ENCODE assay signal across 19 cellular contexts in genomic region chr4:94559351-94559806, GRCh38.
DNase-seq lines count a peak whose midpoint lies in the region; ATAC-seq, FAIRE-seq and TF ChIP-seq lines count a peak whose summit lies in the region.
"Had no signal": no experiment of that assay in that cellular context is flagged by ENCODE, and none has a peak within 500 bp of the region (broad histone marks: within the 10 kb centered on the region; RNA-seq: fewer than 3 reads in every experiment).

No MANE protein-coding gene starts in this region.

- no TSS peak for BruUV-seq in endothelial cell of umbilical vein (replicated peaks; lab: Mats Ljungman, UMichigan)

- no peak overlapping the region for H3K4me3 ChIP-seq in AG10803 (ENCODE audit: low read length)
- H3K4me3 ChIP-seq in endothelial cell of umbilical vein (replicated peaks in 1 of 3; ENCODE audit: insufficient read depth in 1 of 3, low read depth in 1 of 3, low read length in 3 of 3) = no peak overlapping the region
- no peak overlapping the region for H3K4me3 ChIP-seq in mucosa of descending colon
- H3K4me3 ChIP-seq in effector memory CD4-positive, alpha-beta T cell (ENCODE audit: insufficient read depth, low read depth, low read length, poor library complexity, severe bottlenecking) = no peak overlapping the region
- H3K4me3 ChIP-seq: colonic mucosa, thyroid gland had no signal

- H3K4me1 Mint-ChIP-seq in activated naive CD8-positive, alpha-beta T cell treated with anti-CD3 and anti-CD28 coated beads, Interleukin-2, amount 50 U/mL, for 24 hours = no peaks in the 10 kb centered on the region
- H3K4me1 Mint-ChIP-seq: activated naive CD4-positive, alpha-beta T cell treated with anti-CD3 and anti-CD28 coated beads, Interleukin-2, amount 50 U/mL, for 24 hours had no signal

- H3K9me1 ChIP-seq in endothelial cell of umbilical vein (replicated peaks; ENCODE audit: control insufficient read depth, extremely low read depth, insufficient read depth, low read length) = no peaks in the 10 kb centered on the region

- H3K36me3 Mint-ChIP-seq in activated naive CD8-positive, alpha-beta T cell treated with anti-CD3 and anti-CD28 coated beads, Interleukin-2, amount 50 U/mL, for 24 hours (ENCODE audit: low read depth) = no peaks in the 10 kb centered on the region

- no peaks in the 10 kb centered on the region for H3K36me3 ChIP-seq in endothelial cell of umbilical vein (ENCODE audit: control insufficient read depth in 2 of 2, extremely low read depth in 1 of 2, insufficient read depth in 2 of 2, low read length in 2 of 2)
- no peaks in the 10 kb centered on the region for H3K36me3 ChIP-seq in mucosa of descending colon (ENCODE audit: low read depth)
- H3K36me3 ChIP-seq in effector memory CD4-positive, alpha-beta T cell (ENCODE audit: control insufficient read depth, insufficient read depth, low read length) = no peaks in the 10 kb centered on the region
- H3K36me3 ChIP-seq: colonic mucosa, thyroid gland, WERI-Rb-1 had no signal

- no peak overlapping the region for H2AFZ ChIP-seq in endothelial cell of umbilical vein (ENCODE audit: low read depth, low read length)

- no peak for TF ChIP-seq POLR2A in endothelial cell of umbilical vein (IDR thresholded peaks at IDR 0.05; ENCODE audit: low read depth, low read length)

- no peak overlapping the region for H3K9ac ChIP-seq in endothelial cell of umbilical vein (replicated peaks; ENCODE audit: extremely low read depth, insufficient read depth, low read length)

- no peaks in the 10 kb centered on the region for H3K27me3 Mint-ChIP-seq in activated naive CD8-positive, alpha-beta T cell treated with anti-CD3 and anti-CD28 coated beads, Interleukin-2, amount 50 U/mL, for 24 hours
- H3K27me3 Mint-ChIP-seq: activated naive CD4-positive, alpha-beta T cell treated with anti-CD3 and anti-CD28 coated beads, Interleukin-2, amount 50 U/mL, for 24 hours had no signal

- H3K9me3 Mint-ChIP-seq in activated naive CD8-positive, alpha-beta T cell treated with anti-CD3 and anti-CD28 coated beads, Interleukin-2, amount 50 U/mL, for 24 hours = no peaks in the 10 kb centered on the region
- H3K9me3 Mint-ChIP-seq: activated naive CD4-positive, alpha-beta T cell treated with anti-CD3 and anti-CD28 coated beads, Interleukin-2, amount 50 U/mL, for 24 hours had no signal

- H3K27me3 ChIP-seq in endothelial cell of umbilical vein (ENCODE audit: control insufficient read depth in 2 of 2, insufficient read depth in 2 of 2, low read length in 2 of 2) = no peaks in the 10 kb centered on the region
- H3K27me3 ChIP-seq in effector memory CD4-positive, alpha-beta T cell (replicated peaks; ENCODE audit: control insufficient read depth, insufficient read depth, low read length, poor library complexity, severe bottlenecking) = no peaks in the 10 kb centered on the region
- H3K27me3 ChIP-seq: colonic mucosa, thyroid gland had no signal

- POLR2A ChIA-PET in endothelial cell of umbilical vein (lab: Charles Lee) = no interaction called here

- ATAC-seq in mucosa of descending colon = peak; percentile 51
- no peak for ATAC-seq in activated naive CD8-positive, alpha-beta T cell treated with anti-CD3 and anti-CD28 coated beads, Interleukin-2, amount 50 U/mL, for 24 hours
- ATAC-seq: left lobe of liver had no signal

- no peak for FAIRE-seq in endothelial cell of umbilical vein (lab: Jason Lieb, UNC)

- intact Hi-C loops in endothelial cell of umbilical vein (cut with micrococcal nuclease) = no loop called here
- intact Hi-C loops in mucosa of descending colon (cut with DNase I, micrococcal nuclease) = no loop called here

- dilution Hi-C loops in endothelial cell of umbilical vein (cut with MboI; ENCODE audit: extremely low pct_ligation_motif_present, low sequenced_read_pairs) = no loop called here

- no peaks in the 10 kb centered on the region for H4K20me1 ChIP-seq in endothelial cell of umbilical vein (replicated peaks; ENCODE audit: control insufficient read depth, extremely low read depth, insufficient read depth, low read length)

- TF ChIP-seq CTCF in AG10803 (conservative IDR thresholded peaks at IDR 0.05; ENCODE audit: low read length) (no peak), endothelial cell of umbilical vein (IDR thresholded peaks at IDR 0.05; ENCODE audit: extremely low read depth in 1 of 2, insufficient read depth in 1 of 2, low read depth in 1 of 2, low read length in 2 of 2) (no peak), mucosa of descending colon (IDR thresholded peaks at IDR 0.05) (no peak)

- CTCF ChIA-PET in endothelial cell of umbilical vein (lab: Charles Lee) = interaction anchor here (1.1 to 1.8 kb wide), 3 partner anchors 10 to 152 kb away, joined by 3 to 9 read pairs (median 5); no protein-coding TSS in a partner anchor

- H3K27ac ChIP-seq in endothelial cell of umbilical vein (ENCODE audit: insufficient read depth, low read depth, low read length) = peak overlapping the region; percentile 73
- no peak overlapping the region for H3K27ac ChIP-seq in effector memory CD4-positive, alpha-beta T cell (ENCODE audit: insufficient read depth, low read length, poor library complexity, severe bottlenecking)
- H3K27ac ChIP-seq: colonic mucosa, thyroid gland, WERI-Rb-1 had no signal

- peak overlapping the region; percentile 62 for H3K4me2 ChIP-seq in endothelial cell of umbilical vein (ENCODE audit: insufficient read depth, low read length)

- H3K4me1 ChIP-seq in endothelial cell of umbilical vein (ENCODE audit: control insufficient read depth, extremely low read depth, insufficient read depth, low read length) = peaks cover 57% of the 10 kb centered on the region
- no peaks in the 10 kb centered on the region for H3K4me1 ChIP-seq in mucosa of descending colon (ENCODE audit: low read depth)
- no peaks in the 10 kb centered on the region for H3K4me1 ChIP-seq in effector memory CD4-positive, alpha-beta T cell (ENCODE audit: control insufficient read depth, insufficient read depth, low read length, poor library complexity, severe bottlenecking)

- no peak overlapping the region for H3K27ac Mint-ChIP-seq in activated naive CD8-positive, alpha-beta T cell treated with anti-CD3 and anti-CD28 coated beads, Interleukin-2, amount 50 U/mL, for 24 hours
- H3K27ac Mint-ChIP-seq: activated naive CD4-positive, alpha-beta T cell treated with anti-CD3 and anti-CD28 coated beads, Interleukin-2, amount 50 U/mL, for 24 hours had no signal

- H3K79me2 ChIP-seq in endothelial cell of umbilical vein (ENCODE audit: control insufficient read depth, insufficient read depth, low read length) = peaks cover 66% of the 10 kb centered on the region

- DNase-seq in AG10803 (ENCODE audit: low read depth) (peak; percentile 56), NCI-H748 (lab: John Stamatoyannopoulos, UW; ENCODE audit: unreplicated experiment) (peak; percentile 25), endothelial cell of umbilical vein (ENCODE audit: low read depth, low spot score) (no peak), mucosa of descending colon (no peak), HT-29 (ENCODE audit: low spot score) (no peak)
- no peak for DNase-seq in activated naive CD8-positive, alpha-beta T cell treated with anti-CD3 and anti-CD28 coated beads, Interleukin-2, amount 50 U/mL, for 24 hours
- no peak for DNase-seq in effector memory CD4-positive, alpha-beta T cell
- DNase-seq in effector CD8-positive, alpha-beta T cell (lab: John Stamatoyannopoulos, UW) = no peak
- DNase-seq: ACHN; colonic mucosa; DMS153; glutamatergic neuron; KG1; NCI-H1694 treated with DMSO at 0.1 percent for 48 hours; NK-92 treated with Interleukin-12 subunit alpha and Interleukin-12 subunit beta, amount 100 ng/mL, for 24 hours; thyroid gland; WERI-Rb-1 had no signal

- no peaks in the 10 kb centered on the region for H3K9me3 ChIP-seq in endothelial cell of umbilical vein (replicated peaks; ENCODE audit: control insufficient read depth, insufficient read depth, low read length)
- H3K9me3 ChIP-seq in mucosa of descending colon = no peaks in the 10 kb centered on the region
- no peaks in the 10 kb centered on the region for H3K9me3 ChIP-seq in effector memory CD4-positive, alpha-beta T cell (ENCODE audit: control insufficient read depth, low read length)
- H3K9me3 ChIP-seq: colonic mucosa, thyroid gland had no signal

- H3K4me3 Mint-ChIP-seq in activated naive CD8-positive, alpha-beta T cell treated with anti-CD3 and anti-CD28 coated beads, Interleukin-2, amount 50 U/mL, for 24 hours = no peak overlapping the region
- H3K4me3 Mint-ChIP-seq: activated naive CD4-positive, alpha-beta T cell treated with anti-CD3 and anti-CD28 coated beads, Interleukin-2, amount 50 U/mL, for 24 hours had no signal

TF ChIP-seq in endothelial cell of umbilical vein, 7 proteins besides CTCF, POLR2A, EP300 and RAD21:
- TF ChIP-seq FOS (IDR thresholded peaks at IDR 0.05; ENCODE audit: borderline replicate concordance, insufficient read depth, low read length) = peak; percentile 21
- TF ChIP-seq JUN (IDR thresholded peaks at IDR 0.05; ENCODE audit: borderline replicate concordance, insufficient read depth, insufficient read length, low read depth) = no peak
- no peak for TF ChIP-seq POLR2AphosphoS5 (IDR thresholded peaks at IDR 0.05; ENCODE audit: insufficient read depth, low read depth, low read length)
- no peak for TF ChIP-seq MYC (IDR thresholded peaks at IDR 0.05; ENCODE audit: low read depth, low read length)
- TF ChIP-seq, protein P1, sequence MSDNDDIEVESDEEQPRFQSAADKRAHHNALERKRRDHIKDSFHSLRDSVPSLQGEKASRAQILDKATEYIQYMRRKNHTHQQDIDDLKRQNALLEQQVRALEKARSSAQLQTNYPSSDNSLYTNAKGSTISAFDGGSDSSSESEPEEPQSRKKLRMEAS (IDR thresholded peaks at IDR 0.05; ENCODE audit: insufficient read depth, insufficient read length) = no peak
- TF ChIP-seq GATA2 (IDR thresholded peaks at IDR 0.05; ENCODE audit: insufficient read depth, insufficient read length, low read depth, low read length) = peak; percentile 17
- no peak for TF ChIP-seq EZH2 (IDR thresholded peaks at IDR 0.05; ENCODE audit: borderline replicate concordance, low read depth, low read length, severe bottlenecking)

Comparison
In these comparisons a context has a peak if more than half of its experiments do, and no peak if none do; other contexts are left out.
1. DNase-seq: peak in AG10803 (single experiment) and NCI-H748 (single experiment); none in endothelial cell of umbilical vein (single experiment), mucosa of descending colon (0 of 3), activated naive CD8-positive, alpha-beta T cell treated with anti-CD3 and anti-CD28 coated beads, Interleukin-2, amount 50 U/mL, for 24 hours (single experiment), effector memory CD4-positive, alpha-beta T cell (0 of 3), HT-29 (single experiment) and effector CD8-positive, alpha-beta T cell (single experiment).